Comparison of ENCODE assay signal across 1 cellular context in the genomic region with DNA sequence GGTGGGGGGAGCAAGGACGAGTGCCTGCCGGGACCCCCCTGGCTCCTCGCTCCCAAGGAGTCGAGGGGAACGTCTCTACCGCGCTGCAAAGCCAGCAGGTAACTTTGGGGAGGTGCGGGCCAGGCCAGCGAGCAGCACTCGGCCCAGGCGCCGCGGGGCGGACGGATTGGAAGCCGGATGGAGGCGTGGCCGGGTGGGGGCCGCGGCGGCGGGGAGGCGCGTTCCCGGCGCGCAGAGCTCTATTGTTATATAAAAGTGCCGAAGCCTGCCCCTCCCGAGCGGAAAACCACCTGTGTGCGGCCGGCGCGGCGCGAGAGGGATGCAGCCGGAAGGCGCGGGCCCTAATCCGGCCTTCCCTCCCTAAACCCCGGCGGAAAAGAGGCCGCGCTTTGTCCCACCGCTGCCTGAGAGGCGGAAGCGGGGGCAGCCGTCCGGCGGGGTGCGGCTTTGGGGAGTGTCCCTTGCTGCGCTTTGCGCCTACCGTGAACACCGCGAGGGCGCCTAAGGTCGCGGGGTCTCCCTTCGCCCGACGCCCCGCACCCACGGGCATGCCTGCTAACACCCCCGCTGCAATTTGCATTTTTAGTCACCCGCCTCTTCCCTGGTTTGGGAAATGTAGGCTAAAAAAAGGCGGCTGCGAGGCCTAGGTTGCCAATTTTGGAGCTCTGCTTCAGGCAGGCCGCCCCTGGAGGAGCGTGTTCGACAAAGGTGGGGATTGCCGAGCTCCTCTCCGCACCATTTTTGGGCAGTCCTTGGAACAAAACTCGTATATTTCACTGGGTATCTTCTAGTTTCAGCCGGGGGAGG.
TF ChIP-seq lines count a peak whose summit lies in the region.

No MANE protein-coding gene starts in this region.

TF ChIP-seq in HepG2, 621 proteins besides CTCF, POLR2A, EP300 and RAD21 (continued from another document and continues in another):
- TF ChIP-seq, protein P1, sequence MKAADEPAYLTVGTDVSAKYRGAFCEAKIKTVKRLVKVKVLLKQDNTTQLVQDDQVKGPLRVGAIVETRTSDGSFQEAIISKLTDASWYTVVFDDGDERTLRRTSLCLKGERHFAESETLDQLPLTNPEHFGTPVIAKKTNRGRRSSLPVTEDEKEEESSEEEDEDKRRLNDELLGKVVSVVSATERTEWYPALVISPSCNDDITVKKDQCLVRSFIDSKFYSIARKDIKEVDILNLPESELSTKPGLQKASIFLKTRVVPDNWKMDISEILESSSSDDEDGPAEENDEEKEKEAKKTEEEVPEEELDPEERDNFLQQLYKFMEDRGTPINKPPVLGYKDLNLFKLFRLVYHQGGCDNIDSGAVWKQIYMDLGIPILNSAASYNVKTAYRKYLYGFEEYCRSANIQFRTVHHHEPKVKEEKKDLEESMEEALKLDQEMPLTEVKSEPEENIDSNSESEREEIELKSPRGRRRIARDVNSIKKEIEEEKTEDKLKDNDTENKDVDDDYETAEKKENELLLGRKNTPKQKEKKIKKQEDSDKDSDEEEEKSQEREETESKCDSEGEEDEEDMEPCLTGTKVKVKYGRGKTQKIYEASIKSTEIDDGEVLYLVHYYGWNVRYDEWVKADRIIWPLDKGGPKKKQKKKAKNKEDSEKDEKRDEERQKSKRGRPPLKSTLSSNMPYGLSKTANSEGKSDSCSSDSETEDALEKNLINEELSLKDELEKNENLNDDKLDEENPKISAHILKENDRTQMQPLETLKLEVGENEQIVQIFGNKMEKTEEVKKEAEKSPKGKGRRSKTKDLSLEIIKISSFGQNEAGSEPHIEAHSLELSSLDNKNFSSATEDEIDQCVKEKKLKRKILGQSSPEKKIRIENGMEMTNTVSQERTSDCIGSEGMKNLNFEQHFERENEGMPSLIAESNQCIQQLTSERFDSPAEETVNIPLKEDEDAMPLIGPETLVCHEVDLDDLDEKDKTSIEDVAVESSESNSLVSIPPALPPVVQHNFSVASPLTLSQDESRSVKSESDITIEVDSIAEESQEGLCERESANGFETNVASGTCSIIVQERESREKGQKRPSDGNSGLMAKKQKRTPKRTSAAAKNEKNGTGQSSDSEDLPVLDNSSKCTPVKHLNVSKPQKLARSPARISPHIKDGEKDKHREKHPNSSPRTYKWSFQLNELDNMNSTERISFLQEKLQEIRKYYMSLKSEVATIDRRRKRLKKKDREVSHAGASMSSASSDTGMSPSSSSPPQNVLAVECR (CRISPR knock-in tag; IDR thresholded peaks at IDR 0.05; ENCODE audit: borderline replicate concordance), result peak; percentile 81
- TF ChIP-seq ZNF83 (CRISPR knock-in tag; IDR thresholded peaks at IDR 0.05; ENCODE audit: borderline replicate concordance) (no peak), NFIB (CRISPR knock-in tag; IDR thresholded peaks at IDR 0.05; ENCODE audit: borderline replicate concordance) (0 out of 2 replicates have a peak, but pooled peaks have one; percentile 52), ZNF546 (CRISPR knock-in tag; conservative IDR thresholded peaks at IDR 0.05) (peak; percentile 24; the same call in 1 of the 2 replicates), ZNF431 (CRISPR knock-in tag; IDR thresholded peaks at IDR 0.05; ENCODE audit: borderline replicate concordance, low read depth) (peak; percentile 56; the same call in 1 of the 2 replicates), MAZ (IDR thresholded peaks at IDR 0.05; ENCODE audit: borderline replicate concordance, low read depth, low read length) (peak; percentile 89; the same call in 1 of the 2 replicates), MAZ (CRISPR knock-in tag; IDR thresholded peaks at IDR 0.05; ENCODE audit: low read depth) (peak; percentile 86), ZNF644 (CRISPR knock-in tag; IDR thresholded peaks at IDR 0.05; ENCODE audit: low read depth) (no peak), GATAD1 (CRISPR knock-in tag; IDR thresholded peaks at IDR 0.05) (no peak), ZNF34 (CRISPR knock-in tag; IDR thresholded peaks at IDR 0.05; ENCODE audit: borderline replicate concordance) (no peak), ZNF598 (CRISPR knock-in tag; IDR thresholded peaks at IDR 0.05; ENCODE audit: borderline replicate concordance) (no peak), SOX13 (IDR thresholded peaks at IDR 0.05) (peak; percentile 51; the same call in 1 of the 2 replicates), SOX13 (CRISPR knock-in tag; conservative IDR thresholded peaks at IDR 0.05 in 1 of 2, IDR thresholded peaks at IDR 0.05 in 1 of 2) (peak in 1 of 2 experiments; percentile 92; a peak in 2 of 4 replicates), TBX3 (IDR thresholded peaks at IDR 0.05; ENCODE audit: borderline replicate concordance) (no peak), ZNF746 (CRISPR knock-in tag; IDR thresholded peaks at IDR 0.05) (peak; percentile 84; the same call in 1 of the 2 replicates), ZNF777 (CRISPR knock-in tag; IDR thresholded peaks at IDR 0.05) (peak; percentile 61), ARNT2 (CRISPR knock-in tag; IDR thresholded peaks at IDR 0.05; ENCODE audit: low read depth) (peak; percentile 70), ZBTB3 (CRISPR knock-in tag; IDR thresholded peaks at IDR 0.05; ENCODE audit: borderline replicate concordance, low read depth) (no peak), RFX1 (IDR thresholded peaks at IDR 0.05) (no peak), ZNF891 (CRISPR knock-in tag; IDR thresholded peaks at IDR 0.05) (peak; percentile 53; the same call in 1 of the 2 replicates), HMG20B (CRISPR knock-in tag; conservative IDR thresholded peaks at IDR 0.05) (no peak; the same call in 1 of the 2 replicates)
- TF ChIP-seq, protein P2, sequence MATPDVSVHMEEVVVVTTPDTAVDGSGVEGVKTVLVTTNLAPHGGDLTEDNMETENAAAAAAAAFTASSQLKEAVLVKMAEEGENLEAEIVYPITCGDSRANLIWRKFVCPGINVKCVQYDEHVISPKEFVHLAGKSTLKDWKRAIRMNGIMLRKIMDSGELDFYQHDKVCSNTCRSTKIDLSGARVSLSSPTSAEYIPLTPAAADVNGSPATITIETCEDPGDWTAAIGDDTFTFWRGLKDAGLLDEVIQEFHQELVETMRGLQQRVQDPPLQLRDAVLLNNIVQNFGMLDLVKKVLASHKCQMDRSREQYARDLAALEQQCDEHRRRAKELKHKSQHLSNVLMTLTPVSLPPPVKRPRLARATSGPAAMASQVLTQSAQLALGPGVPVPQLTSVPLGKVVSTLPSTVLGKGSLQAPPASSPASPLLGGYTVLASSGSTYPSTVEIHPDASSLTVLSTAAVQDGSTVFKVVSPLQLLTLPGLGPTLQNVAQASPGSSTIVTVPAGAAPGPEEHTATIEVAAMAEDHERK (CRISPR knock-in tag; IDR thresholded peaks at IDR 0.05; ENCODE audit: low read depth), result no peak
- TF ChIP-seq, protein P3, sequence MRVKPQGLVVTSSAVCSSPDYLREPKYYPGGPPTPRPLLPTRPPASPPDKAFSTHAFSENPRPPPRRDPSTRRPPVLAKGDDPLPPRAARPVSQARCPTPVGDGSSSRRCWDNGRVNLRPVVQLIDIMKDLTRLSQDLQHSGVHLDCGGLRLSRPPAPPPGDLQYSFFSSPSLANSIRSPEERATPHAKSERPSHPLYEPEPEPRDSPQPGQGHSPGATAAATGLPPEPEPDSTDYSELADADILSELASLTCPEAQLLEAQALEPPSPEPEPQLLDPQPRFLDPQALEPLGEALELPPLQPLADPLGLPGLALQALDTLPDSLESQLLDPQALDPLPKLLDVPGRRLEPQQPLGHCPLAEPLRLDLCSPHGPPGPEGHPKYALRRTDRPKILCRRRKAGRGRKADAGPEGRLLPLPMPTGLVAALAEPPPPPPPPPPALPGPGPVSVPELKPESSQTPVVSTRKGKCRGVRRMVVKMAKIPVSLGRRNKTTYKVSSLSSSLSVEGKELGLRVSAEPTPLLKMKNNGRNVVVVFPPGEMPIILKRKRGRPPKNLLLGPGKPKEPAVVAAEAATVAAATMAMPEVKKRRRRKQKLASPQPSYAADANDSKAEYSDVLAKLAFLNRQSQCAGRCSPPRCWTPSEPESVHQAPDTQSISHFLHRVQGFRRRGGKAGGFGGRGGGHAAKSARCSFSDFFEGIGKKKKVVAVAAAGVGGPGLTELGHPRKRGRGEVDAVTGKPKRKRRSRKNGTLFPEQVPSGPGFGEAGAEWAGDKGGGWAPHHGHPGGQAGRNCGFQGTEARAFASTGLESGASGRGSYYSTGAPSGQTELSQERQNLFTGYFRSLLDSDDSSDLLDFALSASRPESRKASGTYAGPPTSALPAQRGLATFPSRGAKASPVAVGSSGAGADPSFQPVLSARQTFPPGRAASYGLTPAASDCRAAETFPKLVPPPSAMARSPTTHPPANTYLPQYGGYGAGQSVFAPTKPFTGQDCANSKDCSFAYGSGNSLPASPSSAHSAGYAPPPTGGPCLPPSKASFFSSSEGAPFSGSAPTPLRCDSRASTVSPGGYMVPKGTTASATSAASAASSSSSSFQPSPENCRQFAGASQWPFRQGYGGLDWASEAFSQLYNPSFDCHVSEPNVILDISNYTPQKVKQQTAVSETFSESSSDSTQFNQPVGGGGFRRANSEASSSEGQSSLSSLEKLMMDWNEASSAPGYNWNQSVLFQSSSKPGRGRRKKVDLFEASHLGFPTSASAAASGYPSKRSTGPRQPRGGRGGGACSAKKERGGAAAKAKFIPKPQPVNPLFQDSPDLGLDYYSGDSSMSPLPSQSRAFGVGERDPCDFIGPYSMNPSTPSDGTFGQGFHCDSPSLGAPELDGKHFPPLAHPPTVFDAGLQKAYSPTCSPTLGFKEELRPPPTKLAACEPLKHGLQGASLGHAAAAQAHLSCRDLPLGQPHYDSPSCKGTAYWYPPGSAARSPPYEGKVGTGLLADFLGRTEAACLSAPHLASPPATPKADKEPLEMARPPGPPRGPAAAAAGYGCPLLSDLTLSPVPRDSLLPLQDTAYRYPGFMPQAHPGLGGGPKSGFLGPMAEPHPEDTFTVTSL (CRISPR knock-in tag; IDR thresholded peaks at IDR 0.05; ENCODE audit: borderline replicate concordance), result peak; percentile 70; the same call in 1 of the 2 replicates
- TF ChIP-seq, protein P4, sequence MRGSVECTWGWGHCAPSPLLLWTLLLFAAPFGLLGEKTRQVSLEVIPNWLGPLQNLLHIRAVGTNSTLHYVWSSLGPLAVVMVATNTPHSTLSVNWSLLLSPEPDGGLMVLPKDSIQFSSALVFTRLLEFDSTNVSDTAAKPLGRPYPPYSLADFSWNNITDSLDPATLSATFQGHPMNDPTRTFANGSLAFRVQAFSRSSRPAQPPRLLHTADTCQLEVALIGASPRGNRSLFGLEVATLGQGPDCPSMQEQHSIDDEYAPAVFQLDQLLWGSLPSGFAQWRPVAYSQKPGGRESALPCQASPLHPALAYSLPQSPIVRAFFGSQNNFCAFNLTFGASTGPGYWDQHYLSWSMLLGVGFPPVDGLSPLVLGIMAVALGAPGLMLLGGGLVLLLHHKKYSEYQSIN (CRISPR knock-in tag; IDR thresholded peaks at IDR 0.05; ENCODE audit: borderline replicate concordance), result no peak
- TF ChIP-seq, protein P5, sequence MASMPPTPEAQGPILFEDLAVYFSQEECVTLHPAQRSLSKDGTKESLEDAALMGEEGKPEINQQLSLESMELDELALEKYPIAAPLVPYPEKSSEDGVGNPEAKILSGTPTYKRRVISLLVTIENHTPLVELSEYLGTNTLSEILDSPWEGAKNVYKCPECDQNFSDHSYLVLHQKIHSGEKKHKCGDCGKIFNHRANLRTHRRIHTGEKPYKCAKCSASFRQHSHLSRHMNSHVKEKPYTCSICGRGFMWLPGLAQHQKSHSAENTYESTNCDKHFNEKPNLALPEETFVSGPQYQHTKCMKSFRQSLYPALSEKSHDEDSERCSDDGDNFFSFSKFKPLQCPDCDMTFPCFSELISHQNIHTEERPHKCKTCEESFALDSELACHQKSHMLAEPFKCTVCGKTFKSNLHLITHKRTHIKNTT (CRISPR knock-in tag; IDR thresholded peaks at IDR 0.05), result no peak
- TF ChIP-seq, protein P6, sequence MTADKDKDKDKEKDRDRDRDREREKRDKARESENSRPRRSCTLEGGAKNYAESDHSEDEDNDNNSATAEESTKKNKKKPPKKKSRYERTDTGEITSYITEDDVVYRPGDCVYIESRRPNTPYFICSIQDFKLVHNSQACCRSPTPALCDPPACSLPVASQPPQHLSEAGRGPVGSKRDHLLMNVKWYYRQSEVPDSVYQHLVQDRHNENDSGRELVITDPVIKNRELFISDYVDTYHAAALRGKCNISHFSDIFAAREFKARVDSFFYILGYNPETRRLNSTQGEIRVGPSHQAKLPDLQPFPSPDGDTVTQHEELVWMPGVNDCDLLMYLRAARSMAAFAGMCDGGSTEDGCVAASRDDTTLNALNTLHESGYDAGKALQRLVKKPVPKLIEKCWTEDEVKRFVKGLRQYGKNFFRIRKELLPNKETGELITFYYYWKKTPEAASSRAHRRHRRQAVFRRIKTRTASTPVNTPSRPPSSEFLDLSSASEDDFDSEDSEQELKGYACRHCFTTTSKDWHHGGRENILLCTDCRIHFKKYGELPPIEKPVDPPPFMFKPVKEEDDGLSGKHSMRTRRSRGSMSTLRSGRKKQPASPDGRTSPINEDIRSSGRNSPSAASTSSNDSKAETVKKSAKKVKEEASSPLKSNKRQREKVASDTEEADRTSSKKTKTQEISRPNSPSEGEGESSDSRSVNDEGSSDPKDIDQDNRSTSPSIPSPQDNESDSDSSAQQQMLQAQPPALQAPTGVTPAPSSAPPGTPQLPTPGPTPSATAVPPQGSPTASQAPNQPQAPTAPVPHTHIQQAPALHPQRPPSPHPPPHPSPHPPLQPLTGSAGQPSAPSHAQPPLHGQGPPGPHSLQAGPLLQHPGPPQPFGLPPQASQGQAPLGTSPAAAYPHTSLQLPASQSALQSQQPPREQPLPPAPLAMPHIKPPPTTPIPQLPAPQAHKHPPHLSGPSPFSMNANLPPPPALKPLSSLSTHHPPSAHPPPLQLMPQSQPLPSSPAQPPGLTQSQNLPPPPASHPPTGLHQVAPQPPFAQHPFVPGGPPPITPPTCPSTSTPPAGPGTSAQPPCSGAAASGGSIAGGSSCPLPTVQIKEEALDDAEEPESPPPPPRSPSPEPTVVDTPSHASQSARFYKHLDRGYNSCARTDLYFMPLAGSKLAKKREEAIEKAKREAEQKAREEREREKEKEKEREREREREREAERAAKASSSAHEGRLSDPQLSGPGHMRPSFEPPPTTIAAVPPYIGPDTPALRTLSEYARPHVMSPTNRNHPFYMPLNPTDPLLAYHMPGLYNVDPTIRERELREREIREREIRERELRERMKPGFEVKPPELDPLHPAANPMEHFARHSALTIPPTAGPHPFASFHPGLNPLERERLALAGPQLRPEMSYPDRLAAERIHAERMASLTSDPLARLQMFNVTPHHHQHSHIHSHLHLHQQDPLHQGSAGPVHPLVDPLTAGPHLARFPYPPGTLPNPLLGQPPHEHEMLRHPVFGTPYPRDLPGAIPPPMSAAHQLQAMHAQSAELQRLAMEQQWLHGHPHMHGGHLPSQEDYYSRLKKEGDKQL (CRISPR knock-in tag; IDR thresholded peaks at IDR 0.05; ENCODE audit: low read depth), result no peak; the same call in 1 of the 2 replicates
- TF ChIP-seq, protein P7, sequence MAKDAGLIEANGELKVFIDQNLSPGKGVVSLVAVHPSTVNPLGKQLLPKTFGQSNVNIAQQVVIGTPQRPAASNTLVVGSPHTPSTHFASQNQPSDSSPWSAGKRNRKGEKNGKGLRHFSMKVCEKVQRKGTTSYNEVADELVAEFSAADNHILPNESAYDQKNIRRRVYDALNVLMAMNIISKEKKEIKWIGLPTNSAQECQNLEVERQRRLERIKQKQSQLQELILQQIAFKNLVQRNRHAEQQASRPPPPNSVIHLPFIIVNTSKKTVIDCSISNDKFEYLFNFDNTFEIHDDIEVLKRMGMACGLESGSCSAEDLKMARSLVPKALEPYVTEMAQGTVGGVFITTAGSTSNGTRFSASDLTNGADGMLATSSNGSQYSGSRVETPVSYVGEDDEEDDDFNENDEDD (CRISPR knock-in tag; IDR thresholded peaks at IDR 0.05; ENCODE audit: borderline replicate concordance), result peak; percentile 33; the same call in 1 of the 2 replicates
- TF ChIP-seq, protein P8, sequence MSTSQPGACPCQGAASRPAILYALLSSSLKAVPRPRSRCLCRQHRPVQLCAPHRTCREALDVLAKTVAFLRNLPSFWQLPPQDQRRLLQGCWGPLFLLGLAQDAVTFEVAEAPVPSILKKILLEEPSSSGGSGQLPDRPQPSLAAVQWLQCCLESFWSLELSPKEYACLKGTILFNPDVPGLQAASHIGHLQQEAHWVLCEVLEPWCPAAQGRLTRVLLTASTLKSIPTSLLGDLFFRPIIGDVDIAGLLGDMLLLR (CRISPR knock-in tag; IDR thresholded peaks at IDR 0.05), result no peak; the same call in 1 of the 2 replicates
